ENCODE assay signal across 8 cellular contexts in genomic region chr6:26440977-26441358, GRCh38. TPM values are rescaled to one million over a fixed set of nuclear protein-coding genes. Genes with fewer than 3 reads are reported as not detected.
DNase-seq lines count a peak whose midpoint lies in the region; ATAC-seq and TF ChIP-seq lines count a peak whose summit lies in the region.

No MANE protein-coding gene starts in this region.

- DNase-seq in CD8-positive, alpha-beta T cell, result no peak
- DNase-seq in PC-9, result no peak
- no peak for DNase-seq in psoas muscle
- no peak for DNase-seq in DMS114 treated with DMSO at 0.1 percent for 48 hours (lab: John Stamatoyannopoulos, UW; ENCODE audit: unreplicated experiment)
- DNase-seq in NCI-H748 treated with DMSO at 0.1 percent for 48 hours (lab: John Stamatoyannopoulos, UW), result no peak
- DNase-seq in AG20443 (ENCODE audit: low spot score), result no peak

- intact Hi-C loops in CD8-positive, alpha-beta T cell (cut with DNase I, micrococcal nuclease), result loop anchor here (1.0 to 2.0 kb wide), 9 partner anchors 16 to 100 kb away; partner anchors contain the start of genes BTN2A1 (in 1 of the 2) and BTN3A2 (in 1 of the 2)
- intact Hi-C loops in PC-9 (cut with micrococcal nuclease; ENCODE audit: unreplicated experiment) (loop anchor here (1.0 kb wide), 1 partner anchor 16 kb away; the partner anchor contains the start of gene BTN2A1), psoas muscle (cut with DNase I) (no loop called here)

- peaks cover 6% of the 10 kb centered on the region; the same call in 1 of the 2 replicates for H3F3A ChIP-seq in PC-9 (ENCODE audit: insufficient read depth, low read depth)

- peak overlapping the region; percentile 100 for H3K4me3 Mint-ChIP-seq in CD8-positive, alpha-beta T cell

- H2AFZ ChIP-seq in PC-9, result peak overlapping the region; percentile 78

- H3K27me3 ChIP-seq in CD8-positive, alpha-beta T cell (ENCODE audit: insufficient read depth, low read length), result no peaks in the 10 kb centered on the region
- no peaks in the 10 kb centered on the region for H3K27me3 ChIP-seq in PC-9 (ENCODE audit: insufficient read depth, low read depth)
- no peaks in the 10 kb centered on the region for H3K27me3 ChIP-seq in endocrine pancreas (ENCODE audit: control insufficient read depth, insufficient read depth, low read length)
- H3K27me3 ChIP-seq in psoas muscle (ENCODE audit: insufficient read depth in 3 of 3, low read length in 2 of 3), result no peaks in the 10 kb centered on the region

- no peaks in the 10 kb centered on the region for H3K9me2 ChIP-seq in PC-9 (ENCODE audit: insufficient read depth)

- H3K9me3 Mint-ChIP-seq in CD8-positive, alpha-beta T cell, result no peaks in the 10 kb centered on the region

- CTCF ChIA-PET in CD8-positive, alpha-beta T cell (lab: Charles Lee), result interaction anchor here (1.5 kb wide), 2 partner anchors 16 to 20 kb away, joined by 3 to 5 read pairs; no protein-coding TSS in a partner anchor
- CTCF ChIA-PET in PC-9 (lab: Charles Lee), result no interaction called here

- TF ChIP-seq CTCF in CD8-positive, alpha-beta T cell (IDR thresholded peaks at IDR 0.05), result no peak
- TF ChIP-seq CTCF in PC-9 (conservative IDR thresholded peaks at IDR 0.05), result no peak
- TF ChIP-seq CTCF in psoas muscle (IDR thresholded peaks at IDR 0.05), result no peak

- H4K20me1 ChIP-seq in PC-9 (ENCODE audit: insufficient read depth), result no peaks in the 10 kb centered on the region

- peak overlapping the region; percentile 84 for H3K4me3 ChIP-seq in CD8-positive, alpha-beta T cell (ENCODE audit: low read depth, low read length)
- peak overlapping the region; percentile 67 for H3K4me3 ChIP-seq in PC-9
- peak overlapping the region; percentile 98 for H3K4me3 ChIP-seq in endocrine pancreas (ENCODE audit: control insufficient read depth, insufficient read depth, low read length)
- H3K4me3 ChIP-seq in psoas muscle, result peak overlapping the region; percentile 70

- peak overlapping the region; percentile 95 for H3K27ac ChIP-seq in CD8-positive, alpha-beta T cell (ENCODE audit: low read depth, low read length)
- H3K27ac ChIP-seq in PC-9 (peak overlapping the region; percentile 37; the same call in 1 of the 2 replicates), psoas muscle (peak overlapping the region; percentile 72)

- H3K4me1 Mint-ChIP-seq in CD8-positive, alpha-beta T cell (ENCODE audit: low read depth), result peaks cover 57% of the 10 kb centered on the region

- H3K4me1 ChIP-seq in CD8-positive, alpha-beta T cell (ENCODE audit: insufficient read depth, low read length), result peaks cover 36% of the 10 kb centered on the region
- H3K4me1 ChIP-seq in PC-9 (replicated peaks; ENCODE audit: insufficient read depth) (peaks cover 8% of the 10 kb centered on the region), endocrine pancreas (ENCODE audit: control insufficient read depth, insufficient read depth, low read length) (no peaks in the 10 kb centered on the region), psoas muscle (peaks cover 8% of the 10 kb centered on the region)

- no peak for ATAC-seq in CD8-positive, alpha-beta T cell
- ATAC-seq in psoas muscle, result no peak
- no peak for ATAC-seq in HG03469 (IDR thresholded peaks at IDR 0.05; ENCODE audit: unreplicated experiment)

- H3K27ac Mint-ChIP-seq in CD8-positive, alpha-beta T cell, result peak overlapping the region; percentile 100

- BruUV-seq in PC-9 (replicated peaks; lab: Mats Ljungman, UMichigan), result no TSS peak

- peaks cover 50% of the 10 kb centered on the region for H3K36me3 Mint-ChIP-seq in CD8-positive, alpha-beta T cell

- H3K27me3 Mint-ChIP-seq in CD8-positive, alpha-beta T cell (ENCODE audit: low read depth), result no peaks in the 10 kb centered on the region

- peaks cover 9% of the 10 kb centered on the region for H3K36me3 ChIP-seq in CD8-positive, alpha-beta T cell (ENCODE audit: insufficient read depth, low read length)
- H3K36me3 ChIP-seq in PC-9 (ENCODE audit: low read depth) (no peaks in the 10 kb centered on the region), endocrine pancreas (ENCODE audit: control insufficient read depth, insufficient read depth, low read length) (no peaks in the 10 kb centered on the region), psoas muscle (ENCODE audit: insufficient read depth in 1 of 2, low read depth in 1 of 2) (no peaks in the 10 kb centered on the region)

- POLR2A ChIA-PET in CD8-positive, alpha-beta T cell (lab: Charles Lee), result interaction anchor here (0.8 to 1.1 kb wide), 3 partner anchors 33 to 285 kb away, joined by 3 read pairs; a partner anchor contains a TSS
- POLR2A ChIA-PET in PC-9 (lab: Charles Lee; ENCODE audit: unreplicated experiment), result interaction anchor here (0.5 to 0.8 kb wide), 5 partner anchors 33 to 274 kb away, joined by 3 to 6 read pairs (median 3); no protein-coding TSS in a partner anchor

- H3K9ac ChIP-seq in endocrine pancreas (ENCODE audit: control insufficient read depth, insufficient read depth, low read length), result no peak overlapping the region

- 24 to 46% (median 38%) methylated on average over 2 of the region's 2 CpGs for WGBS in psoas muscle, 3 donors

- H3K79me2 ChIP-seq in PC-9 (ENCODE audit: low read depth), result no peaks in the 10 kb centered on the region

- H3K4me2 ChIP-seq in PC-9, result peak overlapping the region; percentile 86

- no peaks in the 10 kb centered on the region for H3K9me3 ChIP-seq in CD8-positive, alpha-beta T cell (ENCODE audit: low read length)
- H3K9me3 ChIP-seq in PC-9 (ENCODE audit: insufficient read depth, low read depth), result no peaks in the 10 kb centered on the region; the same call in 1 of the 2 replicates
- no peaks in the 10 kb centered on the region for H3K9me3 ChIP-seq in endocrine pancreas (ENCODE audit: control insufficient read depth, low read length)
- no peaks in the 10 kb centered on the region for H3K9me3 ChIP-seq in psoas muscle

RNA-seq across cellular contexts. Expression of gene BTN3A3, which starts 0.7 kb away (rescaled TPM):
- 10 to 100 TPM; 44.9 to 51.8 TPM for total RNA-seq in CD8-positive, alpha-beta T cell
- total RNA-seq in PC-9 (2021) (26.2 and 29.8 TPM in 2 replicates), psoas muscle (1 to 10 TPM; 2.2 to 7.1 (median 2.7) TPM)
- polyA plus RNA-seq in psoas muscle, result 1 to 10 TPM; 2.7 to 4.2 (median 3.7) TPM

RNA-seq across cellular contexts. Expression of gene BTN2A1, which starts 16.8 kb away (rescaled TPM):
- 10 to 100 TPM; 16.4 to 17.3 TPM for total RNA-seq in CD8-positive, alpha-beta T cell
- total RNA-seq in PC-9 (2021), result 19.5 and 23.4 TPM in 2 replicates
- total RNA-seq in psoas muscle, result 10 to 100 TPM in 1 of 4 donors, 1 to 10 TPM in 3; 7.2 to 11.4 (median 8.4) TPM
- 10 to 100 TPM in 2 of 3 donors, 1 to 10 TPM in 1; 5.4 to 14.9 (median 13.2) TPM for polyA plus RNA-seq in psoas muscle

RNA-seq across cellular contexts. Expression of gene BTN3A1, which starts 38.9 kb away (rescaled TPM):
- total RNA-seq in CD8-positive, alpha-beta T cell, result 100 to 1,000 TPM in 1 of 2 experiments, 10 to 100 TPM in 1; 97.0 to 104 TPM
- total RNA-seq in PC-9 (2021) (28.3 and 30.4 TPM in 2 replicates), psoas muscle (1 to 10 TPM; 1.8 to 9.3 (median 3.2) TPM)
- polyA plus RNA-seq in psoas muscle, result 1 to 10 TPM; 2.4 to 6.2 (median 3.3) TPM

RNA-seq across cellular contexts. Expression of gene BTN2A2, which starts 58.1 kb away (rescaled TPM):
- 10 to 100 TPM; 14.1 to 15.5 TPM for total RNA-seq in CD8-positive, alpha-beta T cell
- 20.7 and 23.4 TPM in 2 replicates for total RNA-seq in PC-9 (2021)
- total RNA-seq in psoas muscle, result 1 to 10 TPM; 1.5 to 4.9 (median 2.0) TPM
- 1 to 10 TPM; 1.2 to 2.1 (median 1.4) TPM for polyA plus RNA-seq in psoas muscle

RNA-seq across cellular contexts. Expression of gene BTN1A1, which starts 59.1 kb away (rescaled TPM):
- not detected for total RNA-seq in CD8-positive, alpha-beta T cell
- not detected in 2 replicates for total RNA-seq in PC-9 (2021)
- not detected for total RNA-seq in psoas muscle
- not detected for polyA plus RNA-seq in psoas muscle

Comparison
In these comparisons a context has a peak if more than half of its experiments do, and no peak if none do; other contexts are left out.
1. H3K27ac ChIP-seq: peak in every context shown above with its lines; median percentile 95 in CD8-positive, alpha-beta T cell; 72 in psoas muscle; 37 in PC-9.
2. intact Hi-C loops: an anchor here in CD8-positive, alpha-beta T cell (1.0 to 2.0 kb wide) and PC-9 (1.0 kb wide); none called in psoas muscle.